ENCODE assay signal across 21 cellular contexts in the genomic region with DNA sequence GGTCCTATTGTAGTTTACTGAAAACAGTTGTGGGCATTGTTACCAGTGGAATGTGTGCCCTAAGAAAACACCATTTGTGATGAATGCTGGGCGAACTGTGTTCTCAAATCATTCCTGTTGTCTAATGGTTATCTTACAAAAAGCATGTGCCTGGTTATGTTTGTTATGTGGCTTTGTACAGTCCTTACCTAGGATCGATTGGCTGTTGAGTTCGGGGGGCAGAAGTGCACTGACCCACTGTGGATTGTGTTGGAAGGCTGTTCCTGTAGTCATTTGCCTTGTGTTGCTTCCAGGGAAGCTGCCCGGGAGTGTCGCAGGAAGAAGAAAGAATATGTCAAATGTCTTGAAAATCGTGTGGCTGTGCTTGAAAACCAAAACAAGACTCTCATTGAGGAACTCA.
DNase-seq lines count a peak whose midpoint lies in the region; ATAC-seq and TF ChIP-seq lines count a peak whose summit lies in the region.
"Had no signal": no experiment of that assay in that cellular context is flagged by ENCODE, and none has a peak within 500 bp of the region (broad histone marks: within the 10 kb centered on the region; RNA-seq: fewer than 3 reads in every experiment).

No MANE protein-coding gene starts in this region.

- no peaks in the 10 kb centered on the region for H3K9me3 ChIP-seq in HUES48 (ENCODE audit: control insufficient read depth, insufficient read depth, low read length)
- H3K9me3 ChIP-seq: breast epithelium, SK-N-SH, uterus had no signal

- no peak overlapping the region for H3K4me3 Mint-ChIP-seq in CD14-positive monocyte
- no peak overlapping the region for H3K4me3 Mint-ChIP-seq in endothelial cell (ENCODE audit: unreplicated experiment)
- no peak overlapping the region for H3K4me3 Mint-ChIP-seq in natural killer cell
- H3K4me3 Mint-ChIP-seq: HFFc6 had no signal

- H3K27ac Mint-ChIP-seq in CD14-positive monocyte = peak overlapping the region in 4 of 7 donors; percentile 26 to 43 (median 37)
- H3K27ac Mint-ChIP-seq in endothelial cell (ENCODE audit: unreplicated experiment) = peak overlapping the region; percentile 74
- H3K27ac Mint-ChIP-seq in natural killer cell = peak overlapping the region; percentile 88 to 92
- H3K27ac Mint-ChIP-seq: HFFc6 had no signal

- H3K9me3 Mint-ChIP-seq in CD14-positive monocyte (peaks cover 0 to 2% (median 0%) of the 10 kb centered on the region in 7 donors), endothelial cell (ENCODE audit: unreplicated experiment) (no peaks in the 10 kb centered on the region), natural killer cell (no peaks in the 10 kb centered on the region)
- H3K9me3 Mint-ChIP-seq: HFFc6 had no signal

- TF ChIP-seq CTCF in CD14-positive monocyte (IDR thresholded peaks at IDR 0.05) (no peak), endothelial cell (IDR thresholded peaks at IDR 0.05; ENCODE audit: unreplicated experiment) (no peak), natural killer cell (IDR thresholded peaks at IDR 0.05) (no peak)

- no peaks in the 10 kb centered on the region for H3K36me3 ChIP-seq in HUES48 (ENCODE audit: control insufficient read depth, insufficient read depth, low read length)
- H3K36me3 ChIP-seq: breast epithelium, uterus had no signal

- H3K36me3 Mint-ChIP-seq in CD14-positive monocyte (peaks cover 0 to 2% of the 10 kb centered on the region in 2 donors), endothelial cell (ENCODE audit: low read depth, unreplicated experiment) (peaks cover 5% of the 10 kb centered on the region), natural killer cell (no peaks in the 10 kb centered on the region)

- no peak overlapping the region for H3K9ac ChIP-seq in HUES48 (ENCODE audit: low read depth, low read length)
- H3K9ac ChIP-seq: SK-N-SH had no signal

- ATAC-seq in natural killer cell (no peak), GM18505 (IDR thresholded peaks at IDR 0.05; ENCODE audit: unreplicated experiment) (no peak), GM21737 (IDR thresholded peaks at IDR 0.05; ENCODE audit: unreplicated experiment) (no peak), HG03139 (IDR thresholded peaks at IDR 0.05; ENCODE audit: unreplicated experiment) (no peak), GM21367 (IDR thresholded peaks at IDR 0.05; ENCODE audit: unreplicated experiment) (no peak)
- ATAC-seq: left ventricle myocardium superior had no signal

- TF ChIP-seq POLR2A in GM18505 (IDR thresholded peaks at IDR 0.05; ENCODE audit: borderline replicate concordance, extremely low read depth, insufficient read depth, insufficient read length) = no peak

- H3K4me1 Mint-ChIP-seq in CD14-positive monocyte (peaks cover 33% of the 10 kb centered on the region), endothelial cell (ENCODE audit: unreplicated experiment) (peaks cover 52% of the 10 kb centered on the region), natural killer cell (peaks cover 41 to 42% of the 10 kb centered on the region in 2 donors)

- DNase-seq in CD14-positive monocyte (ENCODE audit: low spot score) = no peak
- no peak for DNase-seq in endothelial cell (ENCODE audit: low spot score)
- no peak for DNase-seq in natural killer cell
- DNase-seq: activated naive CD4-positive, alpha-beta T cell; Calu3; GF-D8; HFFc6; KG1; left ventricle myocardium superior; NCI-H1048; NCI-H69; PC-9; SK-N-SH; uterus had no signal

- intact Hi-C loops in CD14-positive monocyte (cut with micrococcal nuclease) (no loop called here), natural killer cell (cut with micrococcal nuclease) (no loop called here)

- peak overlapping the region; percentile 69 for H3K27ac ChIP-seq in HUES48 (ENCODE audit: low read depth, low read length)
- H3K27ac ChIP-seq: breast epithelium, PC-9, uterus had no signal

- peaks cover 0 to 5% (median 0%) of the 10 kb centered on the region in 3 donors for H3K27me3 Mint-ChIP-seq in CD14-positive monocyte (ENCODE audit: low read depth in 3 of 3)
- H3K27me3 Mint-ChIP-seq in endothelial cell (ENCODE audit: unreplicated experiment) = no peaks in the 10 kb centered on the region
- no peaks in the 10 kb centered on the region for H3K27me3 Mint-ChIP-seq in natural killer cell (ENCODE audit: low read depth in 2 of 2)

- H3K4me1 ChIP-seq in HUES48 (ENCODE audit: control insufficient read depth, insufficient read depth, low read length) = peaks cover 44% of the 10 kb centered on the region
- H3K4me1 ChIP-seq: breast epithelium, uterus had no signal

- H3K27me3 ChIP-seq in HUES48 (ENCODE audit: control insufficient read depth, insufficient read depth, low read length) = no peaks in the 10 kb centered on the region
- H3K27me3 ChIP-seq: breast epithelium, uterus had no signal

- H3K4me3 ChIP-seq in HUES48 (ENCODE audit: low read depth, low read length) = no peak overlapping the region
- H3K4me3 ChIP-seq: breast epithelium, PC-9, skin epidermis, uterus had no signal

Comparison
In these comparisons a context has a peak if more than half of its experiments do, and no peak if none do; other contexts are left out.
1. H3K27ac Mint-ChIP-seq: peak in every context shown above with its lines; median percentile 90 in natural killer cell; 74 in endothelial cell; 37 in CD14-positive monocyte.